17 cellular contexts compared by ENCODE assay signal in genomic region chr7:2651336-2651735, GRCh38. TPM values are rescaled to one million over a fixed set of nuclear protein-coding genes. Genes with fewer than 3 reads are reported as not detected.
DNase-seq lines count a peak whose midpoint lies in the region; ATAC-seq and TF ChIP-seq lines count a peak whose summit lies in the region.
"Had no signal": no experiment of that assay in that cellular context is flagged by ENCODE, and none has a peak within 500 bp of the region (broad histone marks: within the 10 kb centered on the region; RNA-seq: fewer than 3 reads in every experiment).

No MANE protein-coding gene starts in this region.

- no peaks in the 10 kb centered on the region for H3K9me3 ChIP-seq in cardiac muscle cell (ENCODE audit: low read depth)
- no peaks in the 10 kb centered on the region for H3K9me3 ChIP-seq in left ventricle myocardium inferior (replicated peaks)
- H3K9me3 ChIP-seq: A549, colonic mucosa had no signal

- peak; percentile 21 for ATAC-seq in stimulated activated memory B cell treated with anti-CD40 and anti-IgM and Interleukin-4, amounts not matched to agents 10 μg/mL and 1 μg/mL and 100 μg/mL, for 72 hours
- ATAC-seq in GM18517 (IDR thresholded peaks at IDR 0.05; ENCODE audit: unreplicated experiment): no peak
- ATAC-seq: A549 had no signal

- TF ChIP-seq CTCF in cardiac muscle cell (IDR thresholded peaks at IDR 0.05; ENCODE audit: low read depth, low read length): peak; percentile 13
- TF ChIP-seq CTCF in left ventricle myocardium inferior (IDR thresholded peaks at IDR 0.05; ENCODE audit: borderline replicate concordance): no peak
- TF ChIP-seq CTCF in chondrocyte (IDR thresholded peaks at IDR 0.05): peak; percentile 40

- DNase-seq in cardiac muscle cell (ENCODE audit: low read depth in 1 of 2, low spot score in 1 of 2) (peak; percentile 36 to 55), left ventricle myocardium inferior (no peak), NCI-H1694 treated with DMSO at 0.1 percent for 48 hours (lab: John Stamatoyannopoulos, UW) (peak; percentile 30), chondrocyte (ENCODE audit: low spot score) (no peak)
- no peak for DNase-seq in activated CD4-positive, alpha-beta memory T cell treated with anti-CD3 and anti-CD28 coated beads, Interleukin-2, amount 10 ng/mL, durations not matched to agents 7 days and 5 days
- DNase-seq in activated naive CD4-positive, alpha-beta T cell treated with anti-CD3 and anti-CD28 coated beads for 36 hours: no peak
- DNase-seq: activated CD8-positive, alpha-beta memory T cell treated with anti-CD3 and anti-CD28 coated beads, Interleukin-2, amount 50 U/mL, for 48 hours; colonic mucosa; DMS153; NCI-H1105 treated with DMSO at 0.1 percent for 48 hours; NCI-H774; SHP77; stimulated activated CD4-positive, alpha-beta T cell treated with anti-CD3 and anti-CD28 coated beads, Interleukin-15, amount 100 ng/mL, for 24 hours had no signal

- H3K27me3 ChIP-seq in cardiac muscle cell (no peaks in the 10 kb centered on the region), left ventricle myocardium inferior (ENCODE audit: low read depth) (no peaks in the 10 kb centered on the region)
- H3K27me3 ChIP-seq: colonic mucosa had no signal

- H3K27me3 Mint-ChIP-seq in chondrocyte (ENCODE audit: low read depth): no peaks in the 10 kb centered on the region
- H3K27me3 Mint-ChIP-seq in stimulated activated memory B cell treated with anti-CD40 and anti-IgM and Interleukin-4, amounts not matched to agents 10 μg/mL and 1 μg/mL and 100 μg/mL, for 72 hours: no peaks in the 10 kb centered on the region
- no peaks in the 10 kb centered on the region for H3K27me3 Mint-ChIP-seq in activated CD4-positive, alpha-beta memory T cell treated with anti-CD3 and anti-CD28 coated beads, Interleukin-2, amount 10 ng/mL, durations not matched to agents 7 days and 5 days
- H3K27me3 Mint-ChIP-seq in activated naive CD4-positive, alpha-beta T cell treated with anti-CD3 and anti-CD28 coated beads for 36 hours (ENCODE audit: low read depth): no peaks in the 10 kb centered on the region

- CTCF ChIA-PET in activated CD4-positive, alpha-beta memory T cell treated with anti-CD3 and anti-CD28 coated beads, Interleukin-2, amount 10 ng/mL, durations not matched to agents 7 days and 5 days (lab: Charles Lee): no interaction called here
- CTCF ChIA-PET in activated naive CD4-positive, alpha-beta T cell treated with anti-CD3 and anti-CD28 coated beads for 36 hours (lab: Charles Lee): no interaction called here

- H3K27ac ChIP-seq in cardiac muscle cell: peak overlapping the region; percentile 60
- no peak overlapping the region for H3K27ac ChIP-seq in left ventricle myocardium inferior (replicated peaks)
- H3K27ac ChIP-seq: A549, colonic mucosa had no signal

- H3K36me3 ChIP-seq in cardiac muscle cell (peaks cover 30% of the 10 kb centered on the region), left ventricle myocardium inferior (peaks cover 38% of the 10 kb centered on the region)
- H3K36me3 ChIP-seq: colonic mucosa had no signal

- peaks cover 4% of the 10 kb centered on the region for H3K36me3 Mint-ChIP-seq in chondrocyte (ENCODE audit: low read depth)
- H3K36me3 Mint-ChIP-seq in stimulated activated memory B cell treated with anti-CD40 and anti-IgM and Interleukin-4, amounts not matched to agents 10 μg/mL and 1 μg/mL and 100 μg/mL, for 72 hours: peaks cover 19% of the 10 kb centered on the region
- no peaks in the 10 kb centered on the region for H3K36me3 Mint-ChIP-seq in activated CD4-positive, alpha-beta memory T cell treated with anti-CD3 and anti-CD28 coated beads, Interleukin-2, amount 10 ng/mL, durations not matched to agents 7 days and 5 days (ENCODE audit: low read depth)
- no peaks in the 10 kb centered on the region for H3K36me3 Mint-ChIP-seq in activated naive CD4-positive, alpha-beta T cell treated with anti-CD3 and anti-CD28 coated beads for 36 hours (ENCODE audit: low read depth)

- POLR2A ChIA-PET in activated CD4-positive, alpha-beta memory T cell treated with anti-CD3 and anti-CD28 coated beads, Interleukin-2, amount 10 ng/mL, durations not matched to agents 7 days and 5 days (lab: Charles Lee): no interaction called here

- H3K4me1 Mint-ChIP-seq in chondrocyte (ENCODE audit: low read depth): peaks cover 11% of the 10 kb centered on the region
- no peaks in the 10 kb centered on the region for H3K4me1 Mint-ChIP-seq in stimulated activated memory B cell treated with anti-CD40 and anti-IgM and Interleukin-4, amounts not matched to agents 10 μg/mL and 1 μg/mL and 100 μg/mL, for 72 hours
- H3K4me1 Mint-ChIP-seq in activated CD4-positive, alpha-beta memory T cell treated with anti-CD3 and anti-CD28 coated beads, Interleukin-2, amount 10 ng/mL, durations not matched to agents 7 days and 5 days: no peaks in the 10 kb centered on the region
- H3K4me1 Mint-ChIP-seq in activated naive CD4-positive, alpha-beta T cell treated with anti-CD3 and anti-CD28 coated beads for 36 hours (ENCODE audit: low read depth): no peaks in the 10 kb centered on the region
- H3K4me1 Mint-ChIP-seq: mesothelial cell of epicardium had no signal

- no peaks in the 10 kb centered on the region for H3K9me3 Mint-ChIP-seq in chondrocyte (ENCODE audit: low read depth)
- H3K9me3 Mint-ChIP-seq in stimulated activated memory B cell treated with anti-CD40 and anti-IgM and Interleukin-4, amounts not matched to agents 10 μg/mL and 1 μg/mL and 100 μg/mL, for 72 hours: no peaks in the 10 kb centered on the region
- no peaks in the 10 kb centered on the region for H3K9me3 Mint-ChIP-seq in activated CD4-positive, alpha-beta memory T cell treated with anti-CD3 and anti-CD28 coated beads, Interleukin-2, amount 10 ng/mL, durations not matched to agents 7 days and 5 days
- H3K9me3 Mint-ChIP-seq in activated naive CD4-positive, alpha-beta T cell treated with anti-CD3 and anti-CD28 coated beads for 36 hours: no peaks in the 10 kb centered on the region
- H3K9me3 Mint-ChIP-seq: mesothelial cell of epicardium had no signal

- H3K4me3 ChIP-seq in cardiac muscle cell (no peak overlapping the region), left ventricle myocardium inferior (no peak overlapping the region)
- H3K4me3 ChIP-seq: A549, colonic mucosa had no signal

- H3K4me1 ChIP-seq in cardiac muscle cell (ENCODE audit: low read depth): no peaks in the 10 kb centered on the region
- H3K4me1 ChIP-seq in left ventricle myocardium inferior: no peaks in the 10 kb centered on the region
- H3K4me1 ChIP-seq: colonic mucosa had no signal

- H3K4me3 Mint-ChIP-seq in chondrocyte (ENCODE audit: unreplicated experiment): no peak overlapping the region
- H3K4me3 Mint-ChIP-seq in stimulated activated memory B cell treated with anti-CD40 and anti-IgM and Interleukin-4, amounts not matched to agents 10 μg/mL and 1 μg/mL and 100 μg/mL, for 72 hours: no peak overlapping the region
- H3K4me3 Mint-ChIP-seq in activated CD4-positive, alpha-beta memory T cell treated with anti-CD3 and anti-CD28 coated beads, Interleukin-2, amount 10 ng/mL, durations not matched to agents 7 days and 5 days: no peak overlapping the region
- H3K4me3 Mint-ChIP-seq in activated naive CD4-positive, alpha-beta T cell treated with anti-CD3 and anti-CD28 coated beads for 36 hours: no peak overlapping the region
- H3K4me3 Mint-ChIP-seq: mesothelial cell of epicardium had no signal

- intact Hi-C loops in left ventricle myocardium inferior (cut with micrococcal nuclease): no loop called here
- intact Hi-C loops in activated naive CD4-positive, alpha-beta T cell treated with anti-CD3 and anti-CD28 coated beads for 36 hours (cut with micrococcal nuclease): no loop called here

- H3K27ac Mint-ChIP-seq in chondrocyte (ENCODE audit: unreplicated experiment): no peak overlapping the region
- H3K27ac Mint-ChIP-seq in stimulated activated memory B cell treated with anti-CD40 and anti-IgM and Interleukin-4, amounts not matched to agents 10 μg/mL and 1 μg/mL and 100 μg/mL, for 72 hours: no peak overlapping the region
- H3K27ac Mint-ChIP-seq in activated CD4-positive, alpha-beta memory T cell treated with anti-CD3 and anti-CD28 coated beads, Interleukin-2, amount 10 ng/mL, durations not matched to agents 7 days and 5 days: no peak overlapping the region
- no peak overlapping the region for H3K27ac Mint-ChIP-seq in activated naive CD4-positive, alpha-beta T cell treated with anti-CD3 and anti-CD28 coated beads for 36 hours

RNA-seq across cellular contexts. Expression of gene TTYH3, which starts 19.6 kb away (rescaled TPM):
- total RNA-seq in cardiac muscle cell (61.0 and 64.6 TPM in 2 replicates), left ventricle myocardium inferior (10.9 TPM), chondrocyte (196 to 209 TPM (median 198 TPM) in 3 replicates)
- 71.4 and 86.6 TPM in 2 replicates for polyA plus RNA-seq in cardiac muscle cell
- 10 to 100 TPM in 1 of 2 experiments, 1 to 10 TPM in 1; 9.7 to 10.2 TPM for total RNA-seq in activated CD4-positive, alpha-beta memory T cell treated with anti-CD3 and anti-CD28 coated beads, Interleukin-2, amount 10 ng/mL, durations not matched to agents 7 days and 5 days
- 10 to 100 TPM; 20.7 to 22.6 TPM for total RNA-seq in activated naive CD4-positive, alpha-beta T cell treated with anti-CD3 and anti-CD28 coated beads for 36 hours

RNA-seq across cellular contexts. Expression of gene AMZ1, which starts 36.7 kb away (rescaled TPM):
- total RNA-seq in cardiac muscle cell (0.80 and 1.1 TPM in 2 replicates), left ventricle myocardium inferior (0.11 TPM), chondrocyte (9.1 to 11.1 TPM (median 9.6 TPM) in 3 replicates)
- 1.6 and 1.7 TPM in 2 replicates for polyA plus RNA-seq in cardiac muscle cell
- total RNA-seq in activated CD4-positive, alpha-beta memory T cell treated with anti-CD3 and anti-CD28 coated beads, Interleukin-2, amount 10 ng/mL, durations not matched to agents 7 days and 5 days: under 1 TPM; 0.78 to 0.88 TPM
- total RNA-seq in activated naive CD4-positive, alpha-beta T cell treated with anti-CD3 and anti-CD28 coated beads for 36 hours: under 1 TPM; 0.36 to 0.47 TPM

Comparison
In these comparisons a context has a peak if more than half of its experiments do, and no peak if none do; other contexts are left out.
1. DNase-seq: peak in cardiac muscle cell (2 of 2) and NCI-H1694 treated with DMSO at 0.1 percent for 48 hours (single experiment); none in left ventricle myocardium inferior (single experiment), chondrocyte (single experiment), activated CD4-positive, alpha-beta memory T cell treated with anti-CD3 and anti-CD28 coated beads, Interleukin-2, amount 10 ng/mL, durations not matched to agents 7 days and 5 days (single experiment) and activated naive CD4-positive, alpha-beta T cell treated with anti-CD3 and anti-CD28 coated beads for 36 hours (single experiment).